ENCODE assay signal across 8 cellular contexts in genomic region chr20:32356935-32357868, GRCh38. TPM values are rescaled to one million over a fixed set of nuclear protein-coding genes. Genes with fewer than 3 reads are reported as not detected.
A peak's percentile ranks its signal among the peaks of the same experiment; 100 is the strongest.
DNase-seq lines count a peak whose midpoint lies in the region; ATAC-seq and TF ChIP-seq lines count a peak whose summit lies in the region.

No MANE protein-coding gene starts in this region.

- H3K27me3 ChIP-seq in Panc1 (ENCODE audit: control insufficient read depth, insufficient read depth, low read length) (no peaks in the 10 kb centered on the region), dorsolateral prefrontal cortex (no peaks in the 10 kb centered on the region), aorta (ENCODE audit: control insufficient read depth in 1 of 2, insufficient read depth in 2 of 2, low read length in 1 of 2) (no peaks in the 10 kb centered on the region)

- no peak for DNase-seq in activated CD4-positive, alpha-beta T cell treated with anti-CD3 and anti-CD28 coated beads, Interleukin-2, amount 10 ng/mL, durations not matched to agents 7 days and 5 days
- no peak for DNase-seq in activated CD4-positive, alpha-beta T cell treated with anti-CD3 and anti-CD28 coated beads, Interleukin-2, amount 50 U/mL, for 48 hours
- DNase-seq in Panc1 (ENCODE audit: low read depth, low spot score): peak; percentile 35
- peak in 1 of 10 donors; percentile 14 for DNase-seq in dorsolateral prefrontal cortex
- DNase-seq in aorta: peak in 1 of 2 donors; percentile 47
- no peak for DNase-seq in NCI-H1436 treated with DMSO at 0.1 percent for 48 hours (lab: John Stamatoyannopoulos, UW)

- peaks cover 17% of the 10 kb centered on the region for H3K36me3 Mint-ChIP-seq in activated CD4-positive, alpha-beta T cell treated with anti-CD3 and anti-CD28 coated beads, Interleukin-2, amount 10 ng/mL, durations not matched to agents 7 days and 5 days (ENCODE audit: low read depth)

- ATAC-seq in Panc1 (peak; percentile 18), aorta (ENCODE audit: low FRiP score) (peak; percentile 27), HG02623 (IDR thresholded peaks at IDR 0.05; ENCODE audit: unreplicated experiment) (no peak)

- H3K36me3 ChIP-seq in Panc1 (ENCODE audit: control insufficient read depth, insufficient read depth, low read length): no peaks in the 10 kb centered on the region
- peaks cover 14% of the 10 kb centered on the region for H3K36me3 ChIP-seq in mesodermal cell (ENCODE audit: control insufficient read depth, insufficient read depth, low read length)
- no peaks in the 10 kb centered on the region for H3K36me3 ChIP-seq in aorta (ENCODE audit: control insufficient read depth in 1 of 2, insufficient read depth in 2 of 2, low read length in 1 of 2)

- H3K27ac ChIP-seq in Panc1 (ENCODE audit: low read length) (peak overlapping the region; percentile 99), dorsolateral prefrontal cortex (peak overlapping the region; percentile 85 to 99 (median 98)), mesodermal cell (ENCODE audit: low read depth, low read length, severe bottlenecking) (peak overlapping the region; percentile 92), aorta (ENCODE audit: low read depth in 1 of 2, low read length in 2 of 2) (peak overlapping the region; percentile 37 to 90)

- H3K9me3 ChIP-seq in Panc1 (ENCODE audit: control insufficient read depth, insufficient read depth, low read depth, low read length) (no peaks in the 10 kb centered on the region), mesodermal cell (ENCODE audit: control insufficient read depth, low read length) (peaks cover 9% of the 10 kb centered on the region), aorta (ENCODE audit: control insufficient read depth, low read length) (no peaks in the 10 kb centered on the region)

- in situ Hi-C loops in Panc1 (cut with HindIII; ENCODE audit: low pct_unique_long_range_greater_than_20kb, low sequenced_read_pairs): no loop called here

- POLR2A ChIA-PET in activated CD4-positive, alpha-beta T cell treated with anti-CD3 and anti-CD28 coated beads, Interleukin-2, amount 10 ng/mL, durations not matched to agents 7 days and 5 days (lab: Charles Lee): interaction anchor here (0.7 kb wide), 1 partner anchor 181 kb away, joined by 3 read pairs; no protein-coding TSS in a partner anchor
- POLR2A ChIA-PET in Panc1 (lab: Charles Lee): interaction anchor here (0.5 to 0.7 kb wide), 3 partner anchors 65 to 1822 kb away, joined by 3 to 4 read pairs (median 3); no protein-coding TSS in a partner anchor

- WGBS in mesodermal cell (ENCODE audit: insufficient coverage in 2 of 2), 2 experiments: 40 to 44% methylated on average over 15 to 19 of the region's 21 CpGs
- 8 to 9% methylated on average over 21 of the region's 21 CpGs for WGBS in aorta, 2 donors

- H3K4me1 ChIP-seq in Panc1 (ENCODE audit: control insufficient read depth, insufficient read depth, low read length): peaks cover 51% of the 10 kb centered on the region
- peaks cover 25% of the 10 kb centered on the region for H3K4me1 ChIP-seq in mesodermal cell (ENCODE audit: control insufficient read depth, insufficient read depth, low read length, poor library complexity, severe bottlenecking)
- no peaks in the 10 kb centered on the region for H3K4me1 ChIP-seq in aorta (ENCODE audit: control insufficient read depth in 1 of 2, insufficient read depth in 2 of 2, low read length in 2 of 2)

- TF ChIP-seq CTCF in Panc1 (IDR thresholded peaks at IDR 0.05): no peak
- peak in 1 of 56 donors; percentile 3 for TF ChIP-seq CTCF in dorsolateral prefrontal cortex (IDR thresholded peaks at IDR 0.05 in 54 of 56, conservative IDR thresholded peaks at IDR 0.05 in 2 of 56; ENCODE audit: low read depth in 1 of 56, partially characterized antibody in 56 of 56)

- no peaks in the 10 kb centered on the region for H3K9me3 Mint-ChIP-seq in activated CD4-positive, alpha-beta T cell treated with anti-CD3 and anti-CD28 coated beads, Interleukin-2, amount 10 ng/mL, durations not matched to agents 7 days and 5 days

- peaks cover 59% of the 10 kb centered on the region for H3K4me1 Mint-ChIP-seq in activated CD4-positive, alpha-beta T cell treated with anti-CD3 and anti-CD28 coated beads, Interleukin-2, amount 10 ng/mL, durations not matched to agents 7 days and 5 days

- TSS peak; percentile 96 for BruUV-seq in Panc1 (replicated peaks; lab: Mats Ljungman, UMichigan)

- no peaks in the 10 kb centered on the region for H3K27me3 Mint-ChIP-seq in activated CD4-positive, alpha-beta T cell treated with anti-CD3 and anti-CD28 coated beads, Interleukin-2, amount 10 ng/mL, durations not matched to agents 7 days and 5 days

- CTCF ChIA-PET in activated CD4-positive, alpha-beta T cell treated with anti-CD3 and anti-CD28 coated beads, Interleukin-2, amount 10 ng/mL, durations not matched to agents 7 days and 5 days (lab: Charles Lee): interaction anchor here (0.5 to 1.0 kb wide), 4 partner anchors 8 to 538 kb away, joined by 3 to 4 read pairs (median 3); no protein-coding TSS in a partner anchor
- CTCF ChIA-PET in Panc1 (lab: Charles Lee): interaction anchor here (0.7 kb wide), 1 partner anchor 33 kb away, joined by 9 read pairs; no protein-coding TSS in a partner anchor

- peak overlapping the region; percentile 99 for H3K27ac Mint-ChIP-seq in activated CD4-positive, alpha-beta T cell treated with anti-CD3 and anti-CD28 coated beads, Interleukin-2, amount 10 ng/mL, durations not matched to agents 7 days and 5 days

- H3K4me3 Mint-ChIP-seq in activated CD4-positive, alpha-beta T cell treated with anti-CD3 and anti-CD28 coated beads, Interleukin-2, amount 10 ng/mL, durations not matched to agents 7 days and 5 days: peak overlapping the region; percentile 92

- H3K4me3 ChIP-seq in Panc1 (ENCODE audit: low read depth in 2 of 2, low read length in 2 of 2) (peak overlapping the region; percentile 73 to 81), dorsolateral prefrontal cortex (peak overlapping the region; percentile 61 to 100 (median 90)), mesodermal cell (ENCODE audit: extremely low read depth, insufficient read depth, low read length, poor library complexity, severe bottlenecking) (peak overlapping the region; percentile 83), aorta (ENCODE audit: low read length in 2 of 2) (peak overlapping the region; percentile 36 to 80)

- intact Hi-C loops in Panc1 (cut with micrococcal nuclease; ENCODE audit: unreplicated experiment) (no loop called here), dorsolateral prefrontal cortex (cut with DNase I) (loop anchor here (5.0 to 10.0 kb wide), 5 partner anchors 80 to 252 kb away; partner anchors contain the start of genes KIF3B (in 2 of the 2) and TM9SF4 (in 1 of the 2)), aorta (cut with DNase I) (loop anchor here (5.0 to 10.0 kb wide), 3 partner anchors 88 to 152 kb away; partner anchors contain the start of genes PLAGL2 (in 1 of the 2) and POFUT1 (in 1 of the 2))

RNA-seq across cellular contexts. Expression of gene ASXL1, which starts 0.9 kb away (rescaled TPM):
- total RNA-seq in activated CD4-positive, alpha-beta T cell treated with anti-CD3 and anti-CD28 coated beads, Interleukin-2, amount 10 ng/mL, durations not matched to agents 7 days and 5 days: 100 to 1,000 TPM; 110 TPM
- total RNA-seq in Panc1 (2021; ENCODE audit: unreplicated experiment): 205 TPM
- 79.0 TPM for polyA plus RNA-seq in Panc1 (2012; ENCODE audit: insufficient read length)
- total RNA-seq in dorsolateral prefrontal cortex: 10 to 100 TPM; 50.9 to 97.5 (median 69.8) TPM
- 65.8 TPM for polyA plus RNA-seq in mesodermal cell (2013, experiment 1 of 2)
- polyA plus RNA-seq in mesodermal cell (2013, experiment 2 of 2): 61.7 TPM
- 100 to 1,000 TPM in 1 of 2 donors, 10 to 100 TPM in 1; 92.5 to 102 TPM for total RNA-seq in aorta
- polyA plus RNA-seq in aorta: 10 to 100 TPM; 18.0 to 51.7 TPM
